ENCODE assay signal across 10 cellular contexts in the genomic region with DNA sequence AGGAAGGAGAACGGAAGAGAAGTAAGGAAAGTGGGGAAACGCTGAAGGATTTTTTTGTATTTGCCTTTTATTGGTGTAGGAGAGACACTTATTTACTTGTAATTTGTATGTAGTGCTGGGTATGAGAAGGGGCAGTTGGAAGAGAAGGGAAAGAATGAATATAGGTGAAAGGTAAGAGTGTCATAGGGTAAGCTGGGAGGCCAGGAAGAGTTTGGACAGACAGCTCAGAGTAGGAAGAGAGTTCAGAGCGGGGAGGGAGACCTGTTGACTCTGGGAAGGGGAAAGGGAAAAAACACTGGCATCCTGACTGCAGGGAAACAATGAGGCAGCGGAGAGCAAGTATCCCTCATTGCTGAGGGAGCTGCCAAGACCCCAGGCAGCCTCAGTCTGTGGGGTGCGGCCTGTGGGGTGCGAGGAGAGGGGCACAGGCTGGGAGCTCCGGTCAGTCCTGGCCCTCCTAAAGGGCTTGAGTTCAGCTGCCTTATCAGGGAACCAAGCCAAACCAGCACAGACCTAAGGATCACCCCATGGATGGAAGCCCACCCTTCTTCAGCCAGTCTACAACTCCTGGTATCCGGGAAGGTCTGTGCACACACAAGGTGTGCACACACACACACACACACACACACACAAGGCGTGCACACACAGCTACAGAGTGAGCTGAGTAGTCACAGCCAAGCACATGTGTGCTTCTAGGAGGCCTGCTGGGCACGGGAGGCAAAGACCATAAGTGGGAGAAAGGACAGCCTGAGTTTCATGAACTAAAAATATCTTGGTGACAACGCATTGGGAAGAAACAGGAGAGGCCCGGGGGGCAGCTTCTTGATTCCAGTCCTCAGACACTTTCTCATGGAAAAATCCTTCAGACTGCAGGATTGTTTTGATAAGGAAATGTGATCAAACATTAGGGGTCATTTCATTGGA. TPM values are rescaled to one million over a fixed set of nuclear protein-coding genes. Genes with fewer than 3 reads are reported as not detected.
DNase-seq lines count a peak whose midpoint lies in the region; ATAC-seq and TF ChIP-seq lines count a peak whose summit lies in the region.
"Had no signal": no experiment of that assay in that cellular context is flagged by ENCODE, and none has a peak within 500 bp of the region (broad histone marks: within the 10 kb centered on the region; RNA-seq: fewer than 3 reads in every experiment).

No MANE protein-coding gene starts in this region.

- no peaks in the 10 kb centered on the region for H3K9me3 Mint-ChIP-seq in naive thymus-derived CD8-positive, alpha-beta T cell
- H3K9me3 Mint-ChIP-seq in neural progenitor cell, result no peaks in the 10 kb centered on the region
- H3K9me3 Mint-ChIP-seq: activated naive CD8-positive, alpha-beta T cell treated with anti-CD3 and anti-CD28 coated beads, Interleukin-2, amount 10 ng/mL, durations not matched to agents 7 days and 5 days had no signal

- H3K4me1 ChIP-seq in PC-9 (replicated peaks; ENCODE audit: insufficient read depth), result peaks cover 47% of the 10 kb centered on the region
- peaks cover 8 to 24% of the 10 kb centered on the region in 2 donors for H3K4me1 ChIP-seq in esophagus (ENCODE audit: control insufficient read depth in 2 of 2, insufficient read depth in 2 of 2, low read length in 1 of 2)
- H3K4me1 ChIP-seq in neural progenitor cell, result peaks cover 36% of the 10 kb centered on the region

- H3K9ac ChIP-seq in neural progenitor cell, result no peak overlapping the region
- H3K9ac ChIP-seq: KMS-11 had no signal

- H3F3A ChIP-seq in PC-9 (ENCODE audit: insufficient read depth, low read depth) (peaks cover 32% of the 10 kb centered on the region), neural progenitor cell (ENCODE audit: low read depth) (peaks cover 37% of the 10 kb centered on the region)

- peak overlapping the region in 7 of 10 donors; percentile 2 to 94 (median 32) for H3K4me3 Mint-ChIP-seq in naive thymus-derived CD8-positive, alpha-beta T cell
- H3K4me3 Mint-ChIP-seq in neural progenitor cell, result no peak overlapping the region

- H3K79me2 ChIP-seq in PC-9 (ENCODE audit: low read depth), result peaks cover 37% of the 10 kb centered on the region
- H3K79me2 ChIP-seq in neural progenitor cell (ENCODE audit: low read depth), result no peaks in the 10 kb centered on the region

- H4K20me1 ChIP-seq in PC-9 (ENCODE audit: insufficient read depth) (no peaks in the 10 kb centered on the region), neural progenitor cell (ENCODE audit: low read depth) (no peaks in the 10 kb centered on the region)

- H3K9me3 ChIP-seq in PC-9 (ENCODE audit: insufficient read depth, low read depth) (no peaks in the 10 kb centered on the region), esophagus (ENCODE audit: control insufficient read depth in 2 of 2, insufficient read depth in 1 of 2, low read depth in 1 of 2, low read length in 1 of 2) (no peaks in the 10 kb centered on the region), neural progenitor cell (ENCODE audit: low read depth) (no peaks in the 10 kb centered on the region)

- no peak for DNase-seq in AG04449 (ENCODE audit: low read depth, low spot score)
- DNase-seq in PC-9, result no peak
- no peak for DNase-seq in naive thymus-derived CD8-positive, alpha-beta T cell
- no peak for DNase-seq in activated CD4-positive, alpha-beta T cell treated with anti-CD3 and anti-CD28 coated beads for 1 hour
- no peak for DNase-seq in NCI-H748 (lab: John Stamatoyannopoulos, UW; ENCODE audit: unreplicated experiment)
- DNase-seq in islet precursor cell, result no peak
- DNase-seq in neural progenitor cell (ENCODE audit: low spot score), result no peak
- DNase-seq: activated naive CD8-positive, alpha-beta T cell treated with anti-CD3 and anti-CD28 coated beads, Interleukin-2, amount 10 ng/mL, durations not matched to agents 7 days and 5 days had no signal

- H3K36me3 ChIP-seq in PC-9 (ENCODE audit: low read depth) (peaks cover 11% of the 10 kb centered on the region; the same call in 1 of the 2 replicates), esophagus (ENCODE audit: control insufficient read depth in 2 of 2, insufficient read depth in 2 of 2, low read length in 1 of 2) (peaks cover 0 to 2% of the 10 kb centered on the region in 2 donors), neural progenitor cell (no peaks in the 10 kb centered on the region)

- intact Hi-C loops in PC-9 (cut with micrococcal nuclease; ENCODE audit: unreplicated experiment), result no loop called here

- peaks cover 23 to 72% (median 64%) of the 10 kb centered on the region in 4 donors for H3K4me1 Mint-ChIP-seq in naive thymus-derived CD8-positive, alpha-beta T cell
- H3K4me1 Mint-ChIP-seq in neural progenitor cell, result peaks cover 48% of the 10 kb centered on the region

- H3K27me3 ChIP-seq in PC-9 (ENCODE audit: insufficient read depth, low read depth) (no peaks in the 10 kb centered on the region), esophagus (ENCODE audit: control insufficient read depth in 1 of 2, insufficient read depth in 2 of 2, low read length in 2 of 2) (no peaks in the 10 kb centered on the region), neural progenitor cell (peaks cover 10% of the 10 kb centered on the region)

- BruUV-seq in PC-9 (replicated peaks; lab: Mats Ljungman, UMichigan), result no TSS peak

- H3K4me3 ChIP-seq in AG04449 (ENCODE audit: low read depth, low read length) (peak overlapping the region; percentile 36), PC-9 (no peak overlapping the region; the same call in 1 of the 2 replicates), esophagus (ENCODE audit: low read depth in 1 of 2, low read length in 2 of 2) (no peak overlapping the region), neural progenitor cell (no peak overlapping the region)

- H3K4me2 ChIP-seq in PC-9 (peak overlapping the region; percentile 87), neural progenitor cell (no peak overlapping the region)
- H3K4me2 ChIP-seq: KMS-11 had no signal

- H3K9me2 ChIP-seq in PC-9 (ENCODE audit: insufficient read depth), result no peaks in the 10 kb centered on the region

- peaks cover 0 to 20% (median 0%) of the 10 kb centered on the region in 3 donors for H3K36me3 Mint-ChIP-seq in naive thymus-derived CD8-positive, alpha-beta T cell
- no peaks in the 10 kb centered on the region for H3K36me3 Mint-ChIP-seq in neural progenitor cell

- WGBS in esophagus, 2 donors, result 33 to 46% methylated on average over 12 of the region's 12 CpGs

- no peaks in the 10 kb centered on the region for H3K27me3 Mint-ChIP-seq in naive thymus-derived CD8-positive, alpha-beta T cell
- peaks cover 2% of the 10 kb centered on the region for H3K27me3 Mint-ChIP-seq in neural progenitor cell (ENCODE audit: insufficient read depth, low read depth)
- H3K27me3 Mint-ChIP-seq: activated naive CD8-positive, alpha-beta T cell treated with anti-CD3 and anti-CD28 coated beads, Interleukin-2, amount 10 ng/mL, durations not matched to agents 7 days and 5 days had no signal

- H2AFZ ChIP-seq in PC-9, result no peak overlapping the region
- H2AFZ ChIP-seq in neural progenitor cell (replicated peaks), result no peak overlapping the region

- TF ChIP-seq CTCF in AG04449 (IDR thresholded peaks at IDR 0.05; ENCODE audit: insufficient read depth, low read length, missing control alignments) (no peak), PC-9 (conservative IDR thresholded peaks at IDR 0.05) (no peak), neural progenitor cell (IDR thresholded peaks at IDR 0.05) (no peak)

- H3K27ac ChIP-seq in PC-9 (no peak overlapping the region), esophagus (ENCODE audit: low read depth in 2 of 2, low read length in 1 of 2) (peak overlapping the region; percentile 86 to 95), neural progenitor cell (no peak overlapping the region)
- H3K27ac ChIP-seq: KMS-11 had no signal

- CTCF ChIA-PET in AG04449 (lab: Yijun Ruan, JAX) (no interaction called here), PC-9 (lab: Charles Lee) (no interaction called here)

- POLR2A ChIA-PET in AG04449 (lab: Yijun Ruan, JAX) (interaction anchor here (0.6 to 1.9 kb wide), 3 partner anchors 52 to 120 kb away, joined by 3 to 8 read pairs (median 4); a partner anchor contains a TSS), PC-9 (lab: Charles Lee; ENCODE audit: unreplicated experiment) (interaction anchor here (0.6 kb wide), 2 partner anchors 234 to 644 kb away, joined by 3 to 5 read pairs; no protein-coding TSS in a partner anchor)
- POLR2A ChIA-PET in naive thymus-derived CD8-positive, alpha-beta T cell (lab: Charles Lee), result interaction anchor here (0.6 kb wide), 1 partner anchor 299 kb away, joined by 3 read pairs; no protein-coding TSS in a partner anchor

- peak overlapping the region; percentile 30 to 83 (median 46) for H3K27ac Mint-ChIP-seq in naive thymus-derived CD8-positive, alpha-beta T cell
- H3K27ac Mint-ChIP-seq in neural progenitor cell, result no peak overlapping the region
- H3K27ac Mint-ChIP-seq: activated naive CD8-positive, alpha-beta T cell treated with anti-CD3 and anti-CD28 coated beads, Interleukin-2, amount 10 ng/mL, durations not matched to agents 7 days and 5 days had no signal

- ATAC-seq in naive thymus-derived CD8-positive, alpha-beta T cell, result no peak

RNA-seq across cellular contexts. Expression of a gene that starts 2.9 kb away (rescaled TPM):
- total RNA-seq in PC-9 (2021), result 28.0 and 37.6 TPM in 2 replicates
- 10 to 100 TPM; 34.9 to 36.6 TPM for polyA plus RNA-seq in esophagus
- 10 to 100 TPM; 16.4 to 17.1 TPM for total RNA-seq in naive thymus-derived CD8-positive, alpha-beta T cell
- 10 to 100 TPM in 2 of 3 donors, 1 to 10 TPM in 1; 9.4 to 20.1 (median 17.0) TPM for polyA plus RNA-seq in naive thymus-derived CD8-positive, alpha-beta T cell
- total RNA-seq in neural progenitor cell (ENCODE audit: low replicate concordance), result 0.59 and 0.60 TPM in 2 replicates

Comparison
In these comparisons a context has a peak if more than half of its experiments do, and no peak if none do; other contexts are left out.
1. H3K27ac ChIP-seq: peak in esophagus (2 of 2); none in PC-9 (single experiment) and neural progenitor cell (single experiment).
2. RNA of a gene that starts 2.9 kb away (total RNA-seq): 28.0 to 37.6 TPM in PC-9 and 16.4 to 17.1 TPM in naive thymus-derived CD8-positive, alpha-beta T cell; 0.59 to 0.60 TPM in neural progenitor cell; every median in the first group is over 10 times any median in the second.